In genomic region chr6:31663961-31664789, GRCh38 we compare ENCODE assay signal across 8 cellular contexts. TPM values are rescaled to one million over a fixed set of nuclear protein-coding genes. Genes with fewer than 3 reads are reported as not detected.
DNase-seq lines count a peak whose midpoint lies in the region; ATAC-seq, FAIRE-seq and TF ChIP-seq lines count a peak whose summit lies in the region.

No MANE protein-coding gene starts in this region.

- H3K27me3 ChIP-seq in DND-41 (ENCODE audit: insufficient read depth, low read length, poor library complexity), result no peaks in the 10 kb centered on the region
- no peaks in the 10 kb centered on the region for H3K27me3 ChIP-seq in MG63
- H3K27me3 ChIP-seq in ascending aorta, result no peaks in the 10 kb centered on the region
- no peaks in the 10 kb centered on the region for H3K27me3 ChIP-seq in keratinocyte (ENCODE audit: control insufficient read depth, extremely low read depth, insufficient read depth, low read length)
- no peaks in the 10 kb centered on the region for H3K27me3 ChIP-seq in stomach smooth muscle (ENCODE audit: control insufficient read depth in 1 of 2, insufficient read depth in 2 of 2, low read length in 2 of 2)

- ATAC-seq in DND-41 (ENCODE audit: insufficient read depth, low read depth) (no peak), GM19395 (IDR thresholded peaks at IDR 0.05; ENCODE audit: unreplicated experiment) (no peak)

- H3K9me3 ChIP-seq in DND-41 (ENCODE audit: insufficient read depth, low read length, severe bottlenecking) (no peaks in the 10 kb centered on the region), MG63 (no peaks in the 10 kb centered on the region), ascending aorta (no peaks in the 10 kb centered on the region), keratinocyte (ENCODE audit: control insufficient read depth, low read depth, low read length) (no peaks in the 10 kb centered on the region), stomach smooth muscle (ENCODE audit: control insufficient read depth in 2 of 2, low read length in 2 of 2) (no peaks in the 10 kb centered on the region)

- H2AFZ ChIP-seq in DND-41 (ENCODE audit: low read depth, low read length) (peak overlapping the region; percentile 65), keratinocyte (ENCODE audit: control insufficient read depth, low read length) (peak overlapping the region; percentile 67)

- H3K9me1 ChIP-seq in keratinocyte (ENCODE audit: control insufficient read depth, extremely low read depth, insufficient read depth, low read length), result no peaks in the 10 kb centered on the region

- FAIRE-seq in keratinocyte (lab: Jason Lieb, UNC), result no peak

- peak overlapping the region; percentile 85 for H3K9ac ChIP-seq in DND-41 (ENCODE audit: low read depth, low read length)
- H3K9ac ChIP-seq in keratinocyte (ENCODE audit: control insufficient read depth, extremely low read depth, insufficient read depth, low read length), result peak overlapping the region; percentile 94
- H3K9ac ChIP-seq in stomach smooth muscle (ENCODE audit: low read length in 2 of 2), result peak overlapping the region; percentile 94 to 95

- H3K4me3 ChIP-seq in DND-41 (ENCODE audit: low read depth in 1 of 2, low read length in 2 of 2) (peak overlapping the region; percentile 64 to 88), MG63 (peak overlapping the region; percentile 78), ascending aorta (peak overlapping the region; percentile 72 to 97), keratinocyte (ENCODE audit: control insufficient read depth in 2 of 3, extremely low read depth in 1 of 3, insufficient read depth in 2 of 3, low read depth in 1 of 3, low read length in 3 of 3) (peak overlapping the region; percentile 93 to 95 (median 94)), stomach smooth muscle (ENCODE audit: low read length in 2 of 2) (peak overlapping the region; percentile 83 to 95)

- H3K36me3 ChIP-seq in DND-41 (ENCODE audit: insufficient read depth, low read length) (peaks cover 68% of the 10 kb centered on the region), MG63 (peaks cover 39% of the 10 kb centered on the region), ascending aorta (peaks cover 26 to 27% of the 10 kb centered on the region in 2 donors), keratinocyte (ENCODE audit: control insufficient read depth in 2 of 2, extremely low read depth in 1 of 2, insufficient read depth in 2 of 2, low read length in 2 of 2) (peaks cover 15 to 26% of the 10 kb centered on the region in 2 experiments), stomach smooth muscle (ENCODE audit: control insufficient read depth in 2 of 2, insufficient read depth in 2 of 2, low read length in 2 of 2) (peaks cover 18 to 27% of the 10 kb centered on the region in 2 donors)

- H3K27ac ChIP-seq in DND-41 (ENCODE audit: low read length) (peak overlapping the region; percentile 96), ascending aorta (peak overlapping the region; percentile 91 to 97), keratinocyte (ENCODE audit: control insufficient read depth, insufficient read depth, low read length) (peak overlapping the region; percentile 96), stomach smooth muscle (ENCODE audit: low read length) (peak overlapping the region; percentile 97)

- DNase-seq in DND-41, result peak; percentile 60
- peak; percentile 70 for DNase-seq in MG63
- DNase-seq in ascending aorta (ENCODE audit: low spot score in 2 of 2), result peak in 1 of 2 donors; percentile 77
- no peak for DNase-seq in keratinocyte (ENCODE audit: low read depth, low spot score)
- DNase-seq in DMS153 treated with DMSO at 0.1 percent for 48 hours (lab: John Stamatoyannopoulos, UW; ENCODE audit: unreplicated experiment), result no peak
- DNase-seq in DMS53 treated with DMSO at 0.1 percent for 48 hours (lab: John Stamatoyannopoulos, UW; ENCODE audit: unreplicated experiment), result no peak

- intact Hi-C loops in ascending aorta (cut with DNase I), result loop anchor here (1.0 to 10.0 kb wide), 4 partner anchors 44 to 1651 kb away; partner anchors contain the start of genes AGPAT1, PRRC2A, RNF5 and TAPBP

- peak overlapping the region; percentile 92 for H3K4me2 ChIP-seq in DND-41 (ENCODE audit: insufficient read depth, low read length)
- peak overlapping the region; percentile 71 for H3K4me2 ChIP-seq in keratinocyte (ENCODE audit: control insufficient read depth, extremely low read depth, insufficient read depth, low read depth, low read length)

- H4K20me1 ChIP-seq in DND-41 (ENCODE audit: insufficient read depth, low read length) (peaks cover 20% of the 10 kb centered on the region), keratinocyte (ENCODE audit: control insufficient read depth, extremely low read depth, insufficient read depth, low read length) (no peaks in the 10 kb centered on the region)

- TF ChIP-seq CTCF in DND-41 (IDR thresholded peaks at IDR 0.05; ENCODE audit: borderline replicate concordance, extremely low read depth, low read length, poor library complexity, severe bottlenecking) (peak; percentile 8), ascending aorta (IDR thresholded peaks at IDR 0.05) (no peak), keratinocyte (optimal IDR thresholded peaks at IDR 0.05 in 1 of 3, IDR thresholded peaks at IDR 0.05 in 1 of 3, conservative IDR thresholded peaks at IDR 0.05 in 1 of 3; ENCODE audit: extremely low read depth in 1 of 3, insufficient read depth in 2 of 3, low read length in 3 of 3) (no peak)

- H3K4me1 ChIP-seq in DND-41 (ENCODE audit: insufficient read depth, low read length) (peaks cover 73% of the 10 kb centered on the region), ascending aorta (peaks cover 20 to 41% of the 10 kb centered on the region in 2 donors), keratinocyte (ENCODE audit: control insufficient read depth, extremely low read depth, insufficient read depth, low read length) (peaks cover 37% of the 10 kb centered on the region), stomach smooth muscle (ENCODE audit: control insufficient read depth, insufficient read depth, low read length) (peaks cover 58% of the 10 kb centered on the region)

- H3K79me2 ChIP-seq in DND-41 (ENCODE audit: insufficient read depth, low read length), result peaks cover 94% of the 10 kb centered on the region
- H3K79me2 ChIP-seq in keratinocyte (ENCODE audit: control insufficient read depth, insufficient read depth, low read length), result peaks cover 43% of the 10 kb centered on the region

- dilution Hi-C loops in keratinocyte (cut with MboI; ENCODE audit: extremely low pct_ligation_motif_present, low sequenced_read_pairs), result no loop called here

RNA-seq across cellular contexts. Expression of gene GPANK1, which starts 0.6 kb away (rescaled TPM):
- 21.4 and 24.2 TPM in 2 replicates for total RNA-seq in MG63 (2014; rRNA removed; shearing (Covaris generic); ENCODE audit: low replicate concordance)
- 9.8 TPM for total RNA-seq in ascending aorta
- 7.9 to 11.4 TPM (median 10.0 TPM) in 3 replicates for polyA plus RNA-seq in keratinocyte
- polyA plus RNA-seq in keratinocyte (2011; ENCODE audit: low read depth), result 15.6 TPM
- polyA plus RNA-seq in keratinocyte (2011; cell fraction: cytosol; rRNA removed), result 10.4 TPM in 2 replicates
- 10.7 and 14.0 TPM in 2 replicates for polyA plus RNA-seq in keratinocyte (2011; cell fraction: nucleus; rRNA removed)
- polyA plus RNA-seq in keratinocyte (2012; ENCODE audit: low replicate concordance), result 7.1 and 10.4 TPM in 2 replicates
- 2.6 to 5.5 TPM (median 3.4 TPM) in 3 replicates for polyA minus RNA-seq in keratinocyte
- 4.0 TPM for polyA minus RNA-seq in keratinocyte (2011; cell fraction: cytosol; rRNA and poly(A)+ RNA removed)
- 2.7 and 4.0 TPM in 2 replicates for polyA minus RNA-seq in keratinocyte (2011; cell fraction: nucleus; rRNA and poly(A)+ RNA removed)

RNA-seq across cellular contexts. Expression of gene CSNK2B, which starts 1.7 kb away (rescaled TPM):
- total RNA-seq in MG63 (2014; rRNA removed; shearing (Covaris generic); ENCODE audit: low replicate concordance), result 88.8 and 99.8 TPM in 2 replicates
- 148 TPM for total RNA-seq in ascending aorta
- 41.9 to 108 TPM (median 43.7 TPM) in 3 replicates for polyA plus RNA-seq in keratinocyte
- 169 TPM for polyA plus RNA-seq in keratinocyte (2011; ENCODE audit: low read depth)
- 94.0 and 103 TPM in 2 replicates for polyA plus RNA-seq in keratinocyte (2011; cell fraction: cytosol; rRNA removed)
- 119 and 126 TPM in 2 replicates for polyA plus RNA-seq in keratinocyte (2011; cell fraction: nucleus; rRNA removed)
- 233 and 291 TPM in 2 replicates for polyA plus RNA-seq in keratinocyte (2012; ENCODE audit: low replicate concordance)
- 97.3 to 253 TPM (median 118 TPM) in 3 replicates for polyA minus RNA-seq in keratinocyte
- 82.9 TPM for polyA minus RNA-seq in keratinocyte (2011; cell fraction: cytosol; rRNA and poly(A)+ RNA removed)
- polyA minus RNA-seq in keratinocyte (2011; cell fraction: nucleus; rRNA and poly(A)+ RNA removed), result 21.2 and 35.9 TPM in 2 replicates

RNA-seq across cellular contexts. Expression of gene C6orf47, which starts 3.6 kb away (rescaled TPM):
- total RNA-seq in MG63 (2014; rRNA removed; shearing (Covaris generic); ENCODE audit: low replicate concordance), result 5.9 and 6.5 TPM in 2 replicates
- total RNA-seq in ascending aorta, result 20.9 TPM
- 7.9 to 10.0 TPM (median 8.3 TPM) in 3 replicates for polyA plus RNA-seq in keratinocyte
- 4.2 TPM for polyA plus RNA-seq in keratinocyte (2011; ENCODE audit: low read depth)
- polyA plus RNA-seq in keratinocyte (2011; cell fraction: cytosol; rRNA removed), result 5.9 and 9.4 TPM in 2 replicates
- 10.4 and 11.5 TPM in 2 replicates for polyA plus RNA-seq in keratinocyte (2011; cell fraction: nucleus; rRNA removed)
- 9.0 and 15.5 TPM in 2 replicates for polyA plus RNA-seq in keratinocyte (2012; ENCODE audit: low replicate concordance)
- 4.1 to 10.6 TPM (median 4.8 TPM) in 3 replicates for polyA minus RNA-seq in keratinocyte
- polyA minus RNA-seq in keratinocyte (2011; cell fraction: cytosol; rRNA and poly(A)+ RNA removed), result 5.6 TPM
- 5.2 and 8.1 TPM in 2 replicates for polyA minus RNA-seq in keratinocyte (2011; cell fraction: nucleus; rRNA and poly(A)+ RNA removed)

RNA-seq across cellular contexts. Expression of gene LY6G5B, which starts 5.6 kb away (rescaled TPM):
- 0.42 and 1.1 TPM in 2 replicates for total RNA-seq in MG63 (2014; rRNA removed; shearing (Covaris generic); ENCODE audit: low replicate concordance)
- 24.1 TPM for total RNA-seq in ascending aorta
- 3.6 to 5.2 TPM (median 4.1 TPM) in 3 replicates for polyA plus RNA-seq in keratinocyte
- polyA plus RNA-seq in keratinocyte (2011; ENCODE audit: low read depth), result 2.2 TPM
- 0.27 TPM in 1 of 2 replicates, not detected in the other for polyA plus RNA-seq in keratinocyte (2011; cell fraction: cytosol; rRNA removed)
- polyA plus RNA-seq in keratinocyte (2011; cell fraction: nucleus; rRNA removed), result 51.0 and 57.0 TPM in 2 replicates
- polyA plus RNA-seq in keratinocyte (2012; ENCODE audit: low replicate concordance), result 5.9 and 11.6 TPM in 2 replicates
- 1.0 to 9.6 TPM (median 3.6 TPM) in 3 replicates for polyA minus RNA-seq in keratinocyte
- not detected for polyA minus RNA-seq in keratinocyte (2011; cell fraction: cytosol; rRNA and poly(A)+ RNA removed)
- polyA minus RNA-seq in keratinocyte (2011; cell fraction: nucleus; rRNA and poly(A)+ RNA removed), result 3.5 and 9.1 TPM in 2 replicates

RNA-seq across cellular contexts. Expression of gene APOM, which starts 8.5 kb away (rescaled TPM):
- total RNA-seq in MG63 (2014; rRNA removed; shearing (Covaris generic); ENCODE audit: low replicate concordance), result 0.56 TPM in 1 of 2 replicates, not detected in the other
- not detected for total RNA-seq in ascending aorta
- polyA plus RNA-seq in keratinocyte, result 1.4 to 2.6 TPM (median 2.3 TPM) in 3 replicates
- not detected for polyA plus RNA-seq in keratinocyte (2011; ENCODE audit: low read depth)
- polyA plus RNA-seq in keratinocyte (2011; cell fraction: cytosol; rRNA removed), result 1.6 and 1.8 TPM in 2 replicates
- polyA plus RNA-seq in keratinocyte (2011; cell fraction: nucleus; rRNA removed), result 1.3 and 2.0 TPM in 2 replicates
- polyA plus RNA-seq in keratinocyte (2012; ENCODE audit: low replicate concordance), result 1.6 and 1.8 TPM in 2 replicates
- 0.69 to 0.86 TPM in 2 of 3 replicates, not detected in the other for polyA minus RNA-seq in keratinocyte
- polyA minus RNA-seq in keratinocyte (2011; cell fraction: cytosol; rRNA and poly(A)+ RNA removed), result not detected
- polyA minus RNA-seq in keratinocyte (2011; cell fraction: nucleus; rRNA and poly(A)+ RNA removed), result 0.53 TPM in 1 of 2 replicates, not detected in the other

Comparison
In these comparisons a context has a peak if more than half of its experiments do, and no peak if none do; other contexts are left out.
1. DNase-seq: peak in DND-41 (single experiment) and MG63 (single experiment); none in keratinocyte (single experiment), DMS153 treated with DMSO at 0.1 percent for 48 hours (single experiment) and DMS53 treated with DMSO at 0.1 percent for 48 hours (single experiment).
2. Peak in every context shown above with its lines, with median percentiles within 50 percentile points of each other: H3K27ac ChIP-seq, H3K4me3 ChIP-seq and H3K9ac ChIP-seq.